8 cellular contexts compared by ENCODE assay signal in the genomic region with DNA sequence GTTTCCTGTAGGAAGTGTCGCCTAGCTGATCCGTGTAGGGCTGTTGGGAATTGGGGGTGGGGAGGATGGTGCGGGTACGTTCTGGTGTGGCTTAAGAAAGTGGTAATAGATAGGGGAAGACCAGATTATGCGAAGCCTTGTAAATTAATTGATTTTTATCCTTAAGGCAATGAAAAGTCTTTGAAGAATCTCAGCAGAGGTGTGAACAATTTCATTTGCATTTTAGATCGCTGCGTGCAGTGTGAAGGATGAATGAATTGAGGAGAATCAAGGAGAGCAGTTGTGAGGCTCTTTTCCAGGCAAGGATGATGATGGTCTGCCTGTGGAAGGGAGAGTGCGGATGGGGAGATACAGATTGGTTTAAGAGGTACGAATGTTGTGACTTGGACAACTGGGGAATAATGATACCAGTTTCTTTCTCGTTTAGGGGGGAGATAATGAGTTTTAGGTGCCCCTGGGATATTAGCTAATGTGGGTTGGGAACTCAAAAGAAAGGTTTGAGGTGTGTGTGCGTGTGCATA. TPM values are rescaled to one million over a fixed set of nuclear protein-coding genes. Genes with fewer than 3 reads are reported as not detected.
DNase-seq lines count a peak whose midpoint lies in the region; ATAC-seq and TF ChIP-seq lines count a peak whose summit lies in the region.

No MANE protein-coding gene starts in this region.

- CTCF ChIA-PET in Calu3 (lab: Charles Lee): interaction anchor here (0.6 to 1.7 kb wide), 9 partner anchors 8 to 154 kb away, joined by 3 to 10 read pairs (median 4); a partner anchor contains a TSS
- CTCF ChIA-PET in naive thymus-derived CD4-positive, alpha-beta T cell (lab: Charles Lee): interaction anchor here (0.6 to 1.9 kb wide), 10 partner anchors 11 to 176 kb away, joined by 3 to 7 read pairs (median 4); a partner anchor contains a TSS

- no peak for ATAC-seq in naive thymus-derived CD4-positive, alpha-beta T cell
- ATAC-seq in GM18873 (IDR thresholded peaks at IDR 0.05; ENCODE audit: low FRiP score, unreplicated experiment): no peak

- TF ChIP-seq CTCF in Calu3 (IDR thresholded peaks at IDR 0.05; ENCODE audit: unreplicated experiment) (no peak), cardiac fibroblast (IDR thresholded peaks at IDR 0.05; ENCODE audit: low read depth, low read length) (no peak)

- H3K4me3 Mint-ChIP-seq in Calu3 (ENCODE audit: low read depth, unreplicated experiment): no peak overlapping the region
- H3K4me3 Mint-ChIP-seq in naive thymus-derived CD4-positive, alpha-beta T cell: no peak overlapping the region

- intact Hi-C loops in Calu3 (cut with micrococcal nuclease; ENCODE audit: unreplicated experiment): loop anchor here (1.0 to 10.0 kb wide), 3 partner anchors 14 to 408 kb away; a partner anchor contains a TSS
- intact Hi-C loops in naive thymus-derived CD4-positive, alpha-beta T cell (cut with micrococcal nuclease): loop anchor here (2.0 to 10.0 kb wide), 4 partner anchors 36 to 788 kb away; a partner anchor contains a TSS

- peaks cover 26% of the 10 kb centered on the region for H3K36me3 ChIP-seq in HUES64 (ENCODE audit: insufficient read depth, low read length)
- H3K36me3 ChIP-seq in naive thymus-derived CD4-positive, alpha-beta T cell (ENCODE audit: control insufficient read depth in 2 of 3, insufficient read depth in 3 of 3, low read length in 3 of 3): peaks cover 0 to 11% (median 0%) of the 10 kb centered on the region in 3 experiments

- H3K27me3 ChIP-seq in HUES64 (ENCODE audit: insufficient read depth, low read length): no peaks in the 10 kb centered on the region
- no peaks in the 10 kb centered on the region for H3K27me3 ChIP-seq in naive thymus-derived CD4-positive, alpha-beta T cell (ENCODE audit: control insufficient read depth in 2 of 2, insufficient read depth in 2 of 2, low read length in 2 of 2)

- peaks cover 25% of the 10 kb centered on the region for H3K4me1 Mint-ChIP-seq in Calu3 (ENCODE audit: low read depth, unreplicated experiment)
- peaks cover 26 to 45% (median 43%) of the 10 kb centered on the region in 7 donors for H3K4me1 Mint-ChIP-seq in naive thymus-derived CD4-positive, alpha-beta T cell

- H3K4me1 ChIP-seq in HUES64 (ENCODE audit: insufficient read depth, low read length): peaks cover 12% of the 10 kb centered on the region
- peaks cover 19 to 30% of the 10 kb centered on the region in 2 donors for H3K4me1 ChIP-seq in naive thymus-derived CD4-positive, alpha-beta T cell (ENCODE audit: control insufficient read depth in 2 of 2, insufficient read depth in 2 of 2, low read length in 2 of 2)

- peaks cover 13% of the 10 kb centered on the region for H3K36me3 Mint-ChIP-seq in Calu3 (ENCODE audit: insufficient read depth, unreplicated experiment)
- H3K36me3 Mint-ChIP-seq in naive thymus-derived CD4-positive, alpha-beta T cell: peaks cover 0 to 7% (median 4%) of the 10 kb centered on the region in 5 donors

- WGBS in HUES64: 2% methylated on average over 11 of the region's 11 CpGs

- no peaks in the 10 kb centered on the region for H3K9me3 Mint-ChIP-seq in Calu3 (ENCODE audit: low read depth, unreplicated experiment)
- no peaks in the 10 kb centered on the region for H3K9me3 Mint-ChIP-seq in naive thymus-derived CD4-positive, alpha-beta T cell

- H3K4me3 ChIP-seq in HUES64 (ENCODE audit: low read length) (peak overlapping the region; percentile 80), cardiac fibroblast (replicated peaks in 1 of 2; ENCODE audit: low read depth in 2 of 2, low read length in 2 of 2) (peak overlapping the region; percentile 93 to 97)
- peak overlapping the region; percentile 96 for H3K4me3 ChIP-seq in naive thymus-derived CD4-positive, alpha-beta T cell (ENCODE audit: low read length)

- peak overlapping the region; percentile 85 for H3K9ac ChIP-seq in HUES64 (ENCODE audit: low read depth, low read length)

- POLR2A ChIA-PET in naive thymus-derived CD4-positive, alpha-beta T cell (lab: Charles Lee): interaction anchor here (0.7 to 3.1 kb wide), 18 partner anchors 8 to 93 kb away, joined by 3 to 39 read pairs (median 5); a partner anchor contains a TSS

- TSS peak; percentile 81 for BruUV-seq in Calu3 (replicated peaks; lab: Mats Ljungman, UMichigan)

- no peaks in the 10 kb centered on the region for H3K27me3 Mint-ChIP-seq in Calu3 (ENCODE audit: unreplicated experiment)
- H3K27me3 Mint-ChIP-seq in naive thymus-derived CD4-positive, alpha-beta T cell: no peaks in the 10 kb centered on the region

- no peaks in the 10 kb centered on the region for H3K9me3 ChIP-seq in HUES64 (ENCODE audit: insufficient read depth, low read depth, low read length)
- H3K9me3 ChIP-seq in naive thymus-derived CD4-positive, alpha-beta T cell (ENCODE audit: control insufficient read depth in 2 of 3, low read length in 3 of 3): no peaks in the 10 kb centered on the region

- no peak overlapping the region for H3K27ac Mint-ChIP-seq in Calu3 (ENCODE audit: unreplicated experiment)
- no peak overlapping the region for H3K27ac Mint-ChIP-seq in naive thymus-derived CD4-positive, alpha-beta T cell

- peak overlapping the region; percentile 97 for H3K27ac ChIP-seq in HUES64 (ENCODE audit: low read depth, low read length)
- peak overlapping the region; percentile 89 for H3K27ac ChIP-seq in naive thymus-derived CD4-positive, alpha-beta T cell (ENCODE audit: low read depth, low read length)

- DNase-seq in Calu3 (no peak), cardiac fibroblast (ENCODE audit: low read depth in 2 of 2) (peak; percentile 18 to 24), mesenteric fat pad (ENCODE audit: low spot score) (no peak), NCI-H2029 treated with DMSO at 0.1 percent for 48 hours (lab: John Stamatoyannopoulos, UW) (no peak)
- no peak for DNase-seq in naive thymus-derived CD4-positive, alpha-beta T cell
- no peak for DNase-seq in activated CD4-positive, alpha-beta T cell treated with anti-CD3 and anti-CD28 coated beads for 1 hour

RNA-seq across cellular contexts. Expression of a gene that starts 0.8 kb away (rescaled TPM):
- total RNA-seq in Calu3 (2022) (40.4 and 45.7 TPM in 2 replicates), mesenteric fat pad (61.9 TPM)
- polyA plus RNA-seq in HUES64 (2013, experiment 1 of 2): 30.7 TPM
- polyA plus RNA-seq in HUES64 (2013, experiment 2 of 2): 29.7 TPM
- 10 to 100 TPM; 34.3 to 43.0 (median 36.0) TPM for total RNA-seq in naive thymus-derived CD4-positive, alpha-beta T cell
- 10 to 100 TPM; 34.0 to 48.7 TPM for polyA plus RNA-seq in naive thymus-derived CD4-positive, alpha-beta T cell

RNA-seq across cellular contexts. Expression of a gene that starts 15.4 kb away (rescaled TPM):
- total RNA-seq in Calu3 (2022) (49.8 and 52.9 TPM in 2 replicates), mesenteric fat pad (32.7 TPM)
- polyA plus RNA-seq in HUES64 (2013, experiment 1 of 2): 31.7 TPM
- polyA plus RNA-seq in HUES64 (2013, experiment 2 of 2): 34.2 TPM
- 10 to 100 TPM; 23.3 to 49.6 (median 41.8) TPM for total RNA-seq in naive thymus-derived CD4-positive, alpha-beta T cell
- polyA plus RNA-seq in naive thymus-derived CD4-positive, alpha-beta T cell: 10 to 100 TPM; 14.1 to 28.4 TPM

RNA-seq across cellular contexts. Expression of a gene that starts 15.4 kb away (rescaled TPM):
- 121 and 129 TPM in 2 replicates for total RNA-seq in Calu3 (2022)
- 86.9 TPM for polyA plus RNA-seq in HUES64 (2013, experiment 1 of 2)
- 109 TPM for polyA plus RNA-seq in HUES64 (2013, experiment 2 of 2)
- total RNA-seq in naive thymus-derived CD4-positive, alpha-beta T cell: 10 to 100 TPM; 32.0 to 67.9 (median 34.0) TPM
- polyA plus RNA-seq in naive thymus-derived CD4-positive, alpha-beta T cell: 10 to 100 TPM; 66.6 to 84.0 TPM
- total RNA-seq in mesenteric fat pad: 66.9 TPM

RNA-seq across cellular contexts. Expression of a gene that starts 20.5 kb away (rescaled TPM):
- total RNA-seq in Calu3 (2022) (77.5 and 85.8 TPM in 2 replicates), mesenteric fat pad (75.5 TPM)
- 82.8 TPM for polyA plus RNA-seq in HUES64 (2013, experiment 1 of 2)
- polyA plus RNA-seq in HUES64 (2013, experiment 2 of 2): 81.9 TPM
- 100 to 1,000 TPM in 2 of 5 experiments, 10 to 100 TPM in 3; 83.7 to 116 (median 98.9) TPM for total RNA-seq in naive thymus-derived CD4-positive, alpha-beta T cell
- polyA plus RNA-seq in naive thymus-derived CD4-positive, alpha-beta T cell: 100 to 1,000 TPM; 129 to 132 TPM

RNA-seq across cellular contexts. Expression of a gene that starts 26.0 kb away (rescaled TPM):
- 35.8 and 40.9 TPM in 2 replicates for total RNA-seq in Calu3 (2022)
- polyA plus RNA-seq in HUES64 (2013, experiment 1 of 2): 19.9 TPM
- 20.2 TPM for polyA plus RNA-seq in HUES64 (2013, experiment 2 of 2)
- total RNA-seq in naive thymus-derived CD4-positive, alpha-beta T cell: 10 to 100 TPM; 36.0 to 66.0 (median 38.6) TPM
- 10 to 100 TPM; 15.2 to 35.0 TPM for polyA plus RNA-seq in naive thymus-derived CD4-positive, alpha-beta T cell
- 16.5 TPM for total RNA-seq in mesenteric fat pad

Comparison
In these comparisons a context has a peak if more than half of its experiments do, and no peak if none do; other contexts are left out.
1. DNase-seq: peak in cardiac fibroblast (2 of 2); none in Calu3 (single experiment), naive thymus-derived CD4-positive, alpha-beta T cell (0 of 9), mesenteric fat pad (single experiment), activated CD4-positive, alpha-beta T cell treated with anti-CD3 and anti-CD28 coated beads for 1 hour (single experiment) and NCI-H2029 treated with DMSO at 0.1 percent for 48 hours (single experiment).
2. Peak in every context shown above with its lines, with median percentiles within 50 percentile points of each other: H3K4me3 ChIP-seq.